In genomic region chr19:18522124-18522861, GRCh38 we compare ENCODE assay signal across 8 cellular contexts.
DNase-seq lines count a peak whose midpoint lies in the region; TF ChIP-seq lines count a peak whose summit lies in the region.

No MANE protein-coding gene starts in this region.

- peak overlapping the region; percentile 94 for H3K27ac ChIP-seq in effector memory CD4-positive, alpha-beta T cell (ENCODE audit: insufficient read depth, low read length, poor library complexity, severe bottlenecking)

- H3K4me1 ChIP-seq in effector memory CD4-positive, alpha-beta T cell (ENCODE audit: control insufficient read depth, insufficient read depth, low read length, poor library complexity, severe bottlenecking), result no peaks in the 10 kb centered on the region

- no peak for TF ChIP-seq CTCF in GM20000 (IDR thresholded peaks at IDR 0.05; ENCODE audit: extremely low read depth, missing control alignments)

- DNase-seq in CMK (ENCODE audit: low read depth), result peak; percentile 98
- DNase-seq in GM20000 (ENCODE audit: low spot score), result peak; percentile 97
- DNase-seq in HS-5 (ENCODE audit: low read depth), result peak; percentile 99
- DNase-seq in NK-92 (lab: John Stamatoyannopoulos, UW; ENCODE audit: unreplicated experiment), result peak; percentile 99
- peak; percentile 100 for DNase-seq in activated CD8-positive, alpha-beta memory T cell treated with anti-CD3 and anti-CD28 coated beads for 24 hours
- peak; percentile 100 for DNase-seq in effector memory CD4-positive, alpha-beta T cell
- DNase-seq in medulla oblongata (ENCODE audit: extremely low spot score), result peak; percentile 100
- DNase-seq in stimulated activated CD8-positive, alpha-beta memory T cell treated with anti-CD3 and anti-CD28 coated beads, Interleukin-12 subunit alpha, Interleukin-12 subunit beta, amount 100 ng/mL, for 1 hour (ENCODE audit: low read depth), result peak; percentile 100

- H3K9me3 ChIP-seq in effector memory CD4-positive, alpha-beta T cell (ENCODE audit: control insufficient read depth, low read length), result no peaks in the 10 kb centered on the region

- H3K27me3 ChIP-seq in effector memory CD4-positive, alpha-beta T cell (replicated peaks; ENCODE audit: control insufficient read depth, insufficient read depth, low read length, poor library complexity, severe bottlenecking), result no peaks in the 10 kb centered on the region

- no peaks in the 10 kb centered on the region for H3K36me3 ChIP-seq in effector memory CD4-positive, alpha-beta T cell (ENCODE audit: control insufficient read depth, insufficient read depth, low read length)

- peak overlapping the region; percentile 89 for H3K4me3 ChIP-seq in effector memory CD4-positive, alpha-beta T cell (ENCODE audit: insufficient read depth, low read depth, low read length, poor library complexity, severe bottlenecking)

Comparison
In these comparisons a context has a peak if more than half of its experiments do, and no peak if none do; other contexts are left out.
1. Peak in every context shown above with its lines: DNase-seq, H3K4me3 ChIP-seq and H3K27ac ChIP-seq.